1 cellular context compared by ENCODE assay signal in the genomic region with DNA sequence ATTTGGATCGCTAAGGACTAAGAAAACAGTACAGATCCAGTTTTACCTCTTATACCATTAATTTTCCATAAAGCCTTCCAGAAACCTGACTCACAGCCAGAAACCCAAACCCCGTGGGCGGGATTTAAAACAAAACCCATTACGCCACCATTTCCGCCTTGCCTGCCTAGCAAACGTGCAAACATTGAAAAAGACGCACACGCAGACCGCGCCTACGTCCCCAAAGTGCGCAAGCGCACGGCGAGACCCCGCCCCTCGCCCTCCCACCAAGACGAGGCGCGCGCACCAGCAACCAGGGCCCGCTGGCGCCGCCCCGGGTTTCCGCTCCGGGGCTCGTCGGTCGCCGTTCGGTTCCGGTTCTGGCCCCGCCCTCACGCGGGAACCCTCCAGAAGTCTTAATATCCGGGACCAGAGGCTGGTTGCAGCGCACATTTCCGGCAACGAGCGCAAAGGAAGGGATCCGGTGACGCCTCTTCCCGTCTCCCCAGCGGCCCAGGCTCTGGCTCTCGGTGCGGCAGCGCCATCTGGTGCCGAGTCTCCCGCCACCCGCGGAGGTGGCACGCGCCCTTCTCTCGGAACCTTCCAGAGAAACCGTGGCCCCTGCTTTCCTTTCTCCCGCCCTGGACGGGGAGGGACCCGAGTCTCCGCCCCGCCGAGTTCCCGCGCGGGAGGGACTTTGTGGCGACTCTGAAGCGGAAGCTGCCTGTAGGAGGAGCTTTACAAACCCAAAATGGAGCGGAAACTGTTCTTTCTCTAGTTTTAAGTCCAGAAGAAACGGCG.
TF ChIP-seq lines count a peak whose summit lies in the region.

No MANE protein-coding gene starts in this region.

TF ChIP-seq in GM12878, 131 proteins besides CTCF, POLR2A, EP300 and RAD21 (continued from another document and continues in another):
- TF ChIP-seq, protein P1, sequence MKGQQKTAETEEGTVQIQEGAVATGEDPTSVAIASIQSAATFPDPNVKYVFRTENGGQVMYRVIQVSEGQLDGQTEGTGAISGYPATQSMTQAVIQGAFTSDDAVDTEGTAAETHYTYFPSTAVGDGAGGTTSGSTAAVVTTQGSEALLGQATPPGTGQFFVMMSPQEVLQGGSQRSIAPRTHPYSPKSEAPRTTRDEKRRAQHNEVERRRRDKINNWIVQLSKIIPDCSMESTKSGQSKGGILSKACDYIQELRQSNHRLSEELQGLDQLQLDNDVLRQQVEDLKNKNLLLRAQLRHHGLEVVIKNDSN (IDR thresholded peaks at IDR 0.05; ENCODE audit: borderline replicate concordance, extremely low read length, insufficient read depth, low read depth, low read length), result no peak
- TF ChIP-seq GATAD2B (conservative IDR thresholded peaks at IDR 0.05; ENCODE audit: low read depth), result peak; percentile 85
- TF ChIP-seq BRCA1 (IDR thresholded peaks at IDR 0.05; ENCODE audit: low read depth, low read length), result no peak
- TF ChIP-seq EGR1 (IDR thresholded peaks at IDR 0.05; ENCODE audit: borderline replicate concordance in 1 of 2, low read depth in 2 of 2, low read length in 2 of 2), result peak; percentile 42 to 62; a peak in 2 of 3 replicates
- TF ChIP-seq, protein P2, sequence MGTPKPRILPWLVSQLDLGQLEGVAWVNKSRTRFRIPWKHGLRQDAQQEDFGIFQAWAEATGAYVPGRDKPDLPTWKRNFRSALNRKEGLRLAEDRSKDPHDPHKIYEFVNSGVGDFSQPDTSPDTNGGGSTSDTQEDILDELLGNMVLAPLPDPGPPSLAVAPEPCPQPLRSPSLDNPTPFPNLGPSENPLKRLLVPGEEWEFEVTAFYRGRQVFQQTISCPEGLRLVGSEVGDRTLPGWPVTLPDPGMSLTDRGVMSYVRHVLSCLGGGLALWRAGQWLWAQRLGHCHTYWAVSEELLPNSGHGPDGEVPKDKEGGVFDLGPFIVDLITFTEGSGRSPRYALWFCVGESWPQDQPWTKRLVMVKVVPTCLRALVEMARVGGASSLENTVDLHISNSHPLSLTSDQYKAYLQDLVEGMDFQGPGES (IDR thresholded peaks at IDR 0.05), result no peak
- peak; percentile 85 for TF ChIP-seq NRF1 (conservative IDR thresholded peaks at IDR 0.05; ENCODE audit: low read depth, low read length)
- peak; percentile 51; the same call in 2 of the 3 replicates for TF ChIP-seq POU2F2 (IDR thresholded peaks at IDR 0.05; ENCODE audit: borderline replicate concordance, low read depth, low read length)
- TF ChIP-seq POLR2AphosphoS5 (IDR thresholded peaks at IDR 0.05; ENCODE audit: low read length), result peak; percentile 82
- TF ChIP-seq JUND (IDR thresholded peaks at IDR 0.05; ENCODE audit: low read depth, low read length), result no peak
- TF ChIP-seq SRF (IDR thresholded peaks at IDR 0.05; ENCODE audit: low read depth in 2 of 2, low read length in 2 of 2), result 0 out of 4 replicates have a peak, but pooled peaks of 1 of the 2 experiments have one; percentile 3
- TF ChIP-seq KDM1A (IDR thresholded peaks at IDR 0.05; ENCODE audit: borderline replicate concordance), result no peak
- TF ChIP-seq CBFB (IDR thresholded peaks at IDR 0.05; ENCODE audit: low read depth), result peak; percentile 67
- peak; percentile 60 for TF ChIP-seq HCFC1 (IDR thresholded peaks at IDR 0.05; ENCODE audit: low read length)
- TF ChIP-seq SMAD5 (IDR thresholded peaks at IDR 0.05; ENCODE audit: low read depth), result peak; percentile 64; the same call in 1 of the 2 replicates
- TF ChIP-seq LARP7 (IDR thresholded peaks at IDR 0.05), result peak; percentile 53
- no peak for TF ChIP-seq EZH2 (IDR thresholded peaks at IDR 0.05; ENCODE audit: borderline replicate concordance, control insufficient read depth, low read depth, low read length)
- TF ChIP-seq, protein P3, sequence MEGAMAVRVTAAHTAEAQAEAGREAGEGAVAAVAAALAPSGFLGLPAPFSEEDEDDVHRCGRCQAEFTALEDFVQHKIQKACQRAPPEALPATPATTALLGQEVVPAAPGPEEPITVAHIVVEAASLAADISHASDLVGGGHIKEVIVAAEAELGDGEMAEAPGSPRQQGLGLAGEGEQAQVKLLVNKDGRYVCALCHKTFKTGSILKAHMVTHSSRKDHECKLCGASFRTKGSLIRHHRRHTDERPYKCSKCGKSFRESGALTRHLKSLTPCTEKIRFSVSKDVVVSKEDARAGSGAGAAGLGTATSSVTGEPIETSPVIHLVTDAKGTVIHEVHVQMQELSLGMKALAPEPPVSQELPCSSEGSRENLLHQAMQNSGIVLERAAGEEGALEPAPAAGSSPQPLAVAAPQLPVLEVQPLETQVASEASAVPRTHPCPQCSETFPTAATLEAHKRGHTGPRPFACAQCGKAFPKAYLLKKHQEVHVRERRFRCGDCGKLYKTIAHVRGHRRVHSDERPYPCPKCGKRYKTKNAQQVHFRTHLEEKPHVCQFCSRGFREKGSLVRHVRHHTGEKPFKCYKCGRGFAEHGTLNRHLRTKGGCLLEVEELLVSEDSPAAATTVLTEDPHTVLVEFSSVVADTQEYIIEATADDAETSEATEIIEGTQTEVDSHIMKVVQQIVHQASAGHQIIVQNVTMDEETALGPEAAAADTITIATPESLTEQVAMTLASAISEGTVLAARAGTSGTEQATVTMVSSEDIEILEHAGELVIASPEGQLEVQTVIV (IDR thresholded peaks at IDR 0.05; ENCODE audit: borderline replicate concordance, partially characterized antibody), result peak; percentile 13
- TF ChIP-seq ZNF384 (IDR thresholded peaks at IDR 0.05; ENCODE audit: borderline replicate concordance, low read depth, low read length), result no peak
- TF ChIP-seq ZZZ3 (IDR thresholded peaks at IDR 0.05; ENCODE audit: control insufficient read depth, insufficient read length, low read depth), result no peak
- TF ChIP-seq, protein P4, sequence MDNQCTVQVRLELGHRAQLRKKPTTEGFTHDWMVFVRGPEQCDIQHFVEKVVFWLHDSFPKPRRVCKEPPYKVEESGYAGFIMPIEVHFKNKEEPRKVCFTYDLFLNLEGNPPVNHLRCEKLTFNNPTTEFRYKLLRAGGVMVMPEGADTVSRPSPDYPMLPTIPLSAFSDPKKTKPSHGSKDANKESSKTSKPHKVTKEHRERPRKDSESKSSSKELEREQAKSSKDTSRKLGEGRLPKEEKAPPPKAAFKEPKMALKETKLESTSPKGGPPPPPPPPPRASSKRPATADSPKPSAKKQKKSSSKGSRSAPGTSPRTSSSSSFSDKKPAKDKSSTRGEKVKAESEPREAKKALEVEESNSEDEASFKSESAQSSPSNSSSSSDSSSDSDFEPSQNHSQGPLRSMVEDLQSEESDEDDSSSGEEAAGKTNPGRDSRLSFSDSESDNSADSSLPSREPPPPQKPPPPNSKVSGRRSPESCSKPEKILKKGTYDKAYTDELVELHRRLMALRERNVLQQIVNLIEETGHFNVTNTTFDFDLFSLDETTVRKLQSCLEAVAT (IDR thresholded peaks at IDR 0.05), result peak; percentile 66; the same call in 1 of the 2 replicates
- peak; percentile 89 for TF ChIP-seq GABPA (IDR thresholded peaks at IDR 0.05; ENCODE audit: low read depth)
- TF ChIP-seq TARDBP (IDR thresholded peaks at IDR 0.05; ENCODE audit: borderline replicate concordance), result no peak; the same call in none of the 2 replicates
- peak; percentile 75 for TF ChIP-seq CREM (IDR thresholded peaks at IDR 0.05; ENCODE audit: low read depth)
- TF ChIP-seq FOXK2 (IDR thresholded peaks at IDR 0.05), result no peak
- no peak for TF ChIP-seq STAT3 (IDR thresholded peaks at IDR 0.05; ENCODE audit: low read depth, low read length)
- TF ChIP-seq BHLHE40 (IDR thresholded peaks at IDR 0.05; ENCODE audit: borderline replicate concordance in 1 of 2, low read depth in 2 of 2, low read length in 1 of 2), result peak; percentile 89 to 96
- TF ChIP-seq CHD2 (IDR thresholded peaks at IDR 0.05; ENCODE audit: borderline replicate concordance, low read depth, low read length), result peak; percentile 53
- TF ChIP-seq, protein P5, sequence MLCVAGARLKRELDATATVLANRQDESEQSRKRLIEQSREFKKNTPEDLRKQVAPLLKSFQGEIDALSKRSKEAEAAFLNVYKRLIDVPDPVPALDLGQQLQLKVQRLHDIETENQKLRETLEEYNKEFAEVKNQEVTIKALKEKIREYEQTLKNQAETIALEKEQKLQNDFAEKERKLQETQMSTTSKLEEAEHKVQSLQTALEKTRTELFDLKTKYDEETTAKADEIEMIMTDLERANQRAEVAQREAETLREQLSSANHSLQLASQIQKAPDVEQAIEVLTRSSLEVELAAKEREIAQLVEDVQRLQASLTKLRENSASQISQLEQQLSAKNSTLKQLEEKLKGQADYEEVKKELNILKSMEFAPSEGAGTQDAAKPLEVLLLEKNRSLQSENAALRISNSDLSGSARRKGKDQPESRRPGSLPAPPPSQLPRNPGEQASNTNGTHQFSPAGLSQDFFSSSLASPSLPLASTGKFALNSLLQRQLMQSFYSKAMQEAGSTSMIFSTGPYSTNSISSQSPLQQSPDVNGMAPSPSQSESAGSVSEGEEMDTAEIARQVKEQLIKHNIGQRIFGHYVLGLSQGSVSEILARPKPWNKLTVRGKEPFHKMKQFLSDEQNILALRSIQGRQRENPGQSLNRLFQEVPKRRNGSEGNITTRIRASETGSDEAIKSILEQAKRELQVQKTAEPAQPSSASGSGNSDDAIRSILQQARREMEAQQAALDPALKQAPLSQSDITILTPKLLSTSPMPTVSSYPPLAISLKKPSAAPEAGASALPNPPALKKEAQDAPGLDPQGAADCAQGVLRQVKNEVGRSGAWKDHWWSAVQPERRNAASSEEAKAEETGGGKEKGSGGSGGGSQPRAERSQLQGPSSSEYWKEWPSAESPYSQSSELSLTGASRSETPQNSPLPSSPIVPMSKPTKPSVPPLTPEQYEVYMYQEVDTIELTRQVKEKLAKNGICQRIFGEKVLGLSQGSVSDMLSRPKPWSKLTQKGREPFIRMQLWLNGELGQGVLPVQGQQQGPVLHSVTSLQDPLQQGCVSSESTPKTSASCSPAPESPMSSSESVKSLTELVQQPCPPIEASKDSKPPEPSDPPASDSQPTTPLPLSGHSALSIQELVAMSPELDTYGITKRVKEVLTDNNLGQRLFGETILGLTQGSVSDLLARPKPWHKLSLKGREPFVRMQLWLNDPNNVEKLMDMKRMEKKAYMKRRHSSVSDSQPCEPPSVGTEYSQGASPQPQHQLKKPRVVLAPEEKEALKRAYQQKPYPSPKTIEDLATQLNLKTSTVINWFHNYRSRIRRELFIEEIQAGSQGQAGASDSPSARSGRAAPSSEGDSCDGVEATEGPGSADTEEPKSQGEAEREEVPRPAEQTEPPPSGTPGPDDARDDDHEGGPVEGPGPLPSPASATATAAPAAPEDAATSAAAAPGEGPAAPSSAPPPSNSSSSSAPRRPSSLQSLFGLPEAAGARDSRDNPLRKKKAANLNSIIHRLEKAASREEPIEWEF (IDR thresholded peaks at IDR 0.05; ENCODE audit: insufficient replicate concordance, low read depth, low read length), result no peak
- TF ChIP-seq ATF7 (IDR thresholded peaks at IDR 0.05; ENCODE audit: low read depth), result peak; percentile 92
- no peak; the same call in 1 of the 2 replicates for TF ChIP-seq HDGF (IDR thresholded peaks at IDR 0.05)
- no peak for TF ChIP-seq NFYA (IDR thresholded peaks at IDR 0.05; ENCODE audit: borderline replicate concordance, low read depth, low read length)
- TF ChIP-seq, protein P6, sequence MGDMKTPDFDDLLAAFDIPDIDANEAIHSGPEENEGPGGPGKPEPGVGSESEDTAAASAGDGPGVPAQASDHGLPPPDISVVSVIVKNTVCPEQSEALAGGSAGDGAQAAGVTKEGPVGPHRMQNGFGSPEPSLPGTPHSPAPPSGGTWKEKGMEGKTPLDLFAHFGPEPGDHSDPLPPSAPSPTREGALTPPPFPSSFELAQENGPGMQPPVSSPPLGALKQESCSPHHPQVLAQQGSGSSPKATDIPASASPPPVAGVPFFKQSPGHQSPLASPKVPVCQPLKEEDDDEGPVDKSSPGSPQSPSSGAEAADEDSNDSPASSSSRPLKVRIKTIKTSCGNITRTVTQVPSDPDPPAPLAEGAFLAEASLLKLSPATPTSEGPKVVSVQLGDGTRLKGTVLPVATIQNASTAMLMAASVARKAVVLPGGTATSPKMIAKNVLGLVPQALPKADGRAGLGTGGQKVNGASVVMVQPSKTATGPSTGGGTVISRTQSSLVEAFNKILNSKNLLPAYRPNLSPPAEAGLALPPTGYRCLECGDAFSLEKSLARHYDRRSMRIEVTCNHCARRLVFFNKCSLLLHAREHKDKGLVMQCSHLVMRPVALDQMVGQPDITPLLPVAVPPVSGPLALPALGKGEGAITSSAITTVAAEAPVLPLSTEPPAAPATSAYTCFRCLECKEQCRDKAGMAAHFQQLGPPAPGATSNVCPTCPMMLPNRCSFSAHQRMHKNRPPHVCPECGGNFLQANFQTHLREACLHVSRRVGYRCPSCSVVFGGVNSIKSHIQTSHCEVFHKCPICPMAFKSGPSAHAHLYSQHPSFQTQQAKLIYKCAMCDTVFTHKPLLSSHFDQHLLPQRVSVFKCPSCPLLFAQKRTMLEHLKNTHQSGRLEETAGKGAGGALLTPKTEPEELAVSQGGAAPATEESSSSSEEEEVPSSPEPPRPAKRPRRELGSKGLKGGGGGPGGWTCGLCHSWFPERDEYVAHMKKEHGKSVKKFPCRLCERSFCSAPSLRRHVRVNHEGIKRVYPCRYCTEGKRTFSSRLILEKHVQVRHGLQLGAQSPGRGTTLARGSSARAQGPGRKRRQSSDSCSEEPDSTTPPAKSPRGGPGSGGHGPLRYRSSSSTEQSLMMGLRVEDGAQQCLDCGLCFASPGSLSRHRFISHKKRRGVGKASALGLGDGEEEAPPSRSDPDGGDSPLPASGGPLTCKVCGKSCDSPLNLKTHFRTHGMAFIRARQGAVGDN (IDR thresholded peaks at IDR 0.05), result peak; percentile 58; the same call in 1 of the 2 replicates
- TF ChIP-seq ESRRA (IDR thresholded peaks at IDR 0.05; ENCODE audit: low read length), result no peak
- no peak for TF ChIP-seq MYC (IDR thresholded peaks at IDR 0.05; ENCODE audit: insufficient read depth, insufficient read length, insufficient replicate concordance, low read length, severe bottlenecking)
- TF ChIP-seq, protein P7, sequence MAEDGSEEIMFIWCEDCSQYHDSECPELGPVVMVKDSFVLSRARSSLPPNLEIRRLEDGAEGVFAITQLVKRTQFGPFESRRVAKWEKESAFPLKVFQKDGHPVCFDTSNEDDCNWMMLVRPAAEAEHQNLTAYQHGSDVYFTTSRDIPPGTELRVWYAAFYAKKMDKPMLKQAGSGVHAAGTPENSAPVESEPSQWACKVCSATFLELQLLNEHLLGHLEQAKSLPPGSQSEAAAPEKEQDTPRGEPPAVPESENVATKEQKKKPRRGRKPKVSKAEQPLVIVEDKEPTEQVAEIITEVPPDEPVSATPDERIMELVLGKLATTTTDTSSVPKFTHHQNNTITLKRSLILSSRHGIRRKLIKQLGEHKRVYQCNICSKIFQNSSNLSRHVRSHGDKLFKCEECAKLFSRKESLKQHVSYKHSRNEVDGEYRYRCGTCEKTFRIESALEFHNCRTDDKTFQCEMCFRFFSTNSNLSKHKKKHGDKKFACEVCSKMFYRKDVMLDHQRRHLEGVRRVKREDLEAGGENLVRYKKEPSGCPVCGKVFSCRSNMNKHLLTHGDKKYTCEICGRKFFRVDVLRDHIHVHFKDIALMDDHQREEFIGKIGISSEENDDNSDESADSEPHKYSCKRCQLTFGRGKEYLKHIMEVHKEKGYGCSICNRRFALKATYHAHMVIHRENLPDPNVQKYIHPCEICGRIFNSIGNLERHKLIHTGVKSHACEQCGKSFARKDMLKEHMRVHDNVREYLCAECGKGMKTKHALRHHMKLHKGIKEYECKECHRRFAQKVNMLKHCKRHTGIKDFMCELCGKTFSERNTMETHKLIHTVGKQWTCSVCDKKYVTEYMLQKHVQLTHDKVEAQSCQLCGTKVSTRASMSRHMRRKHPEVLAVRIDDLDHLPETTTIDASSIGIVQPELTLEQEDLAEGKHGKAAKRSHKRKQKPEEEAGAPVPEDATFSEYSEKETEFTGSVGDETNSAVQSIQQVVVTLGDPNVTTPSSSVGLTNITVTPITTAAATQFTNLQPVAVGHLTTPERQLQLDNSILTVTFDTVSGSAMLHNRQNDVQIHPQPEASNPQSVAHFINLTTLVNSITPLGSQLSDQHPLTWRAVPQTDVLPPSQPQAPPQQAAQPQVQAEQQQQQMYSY (CRISPR knock-in tag; IDR thresholded peaks at IDR 0.05), result no peak
- no peak; the same call in none of the 2 replicates for TF ChIP-seq SMARCA5 (IDR thresholded peaks at IDR 0.05)
